17 cellular contexts compared by ENCODE assay signal in the genomic region with DNA sequence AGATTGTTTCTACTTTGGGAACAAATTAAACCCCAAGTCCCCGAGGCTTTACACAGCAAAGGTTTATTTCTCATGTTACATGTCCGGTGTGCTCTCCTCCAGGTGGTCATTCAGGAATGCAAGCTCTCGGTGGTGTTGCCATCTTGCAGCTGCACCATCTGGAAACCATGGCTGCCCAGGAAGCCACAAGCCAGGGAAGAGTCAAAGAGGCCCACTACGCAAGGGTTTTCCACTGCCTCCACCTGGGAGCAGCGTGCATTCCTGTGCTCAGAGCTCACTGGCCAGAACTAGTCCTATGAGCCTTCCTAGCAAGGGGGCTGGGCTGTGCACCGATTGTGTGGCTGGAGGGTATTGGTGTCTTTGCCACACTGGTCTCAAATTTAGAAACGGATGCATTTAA.
A peak's percentile ranks its signal among the peaks of the same experiment; 100 is the strongest.
DNase-seq lines count a peak whose midpoint lies in the region; ATAC-seq and TF ChIP-seq lines count a peak whose summit lies in the region.
"Had no signal": no experiment of that assay in that cellular context is flagged by ENCODE, and none has a peak within 500 bp of the region (broad histone marks: within the 10 kb centered on the region; RNA-seq: fewer than 3 reads in every experiment).

No MANE protein-coding gene starts in this region.

- H3K36me3 ChIP-seq in IMR-90 (ENCODE audit: control insufficient read depth, insufficient read depth, low read length) (no peaks in the 10 kb centered on the region), mesenchymal stem cell (ENCODE audit: control insufficient read depth in 1 of 2, insufficient read depth in 2 of 2, low read depth in 1 of 2, low read length in 2 of 2) (no peaks in the 10 kb centered on the region)
- H3K36me3 ChIP-seq: BE2C had no signal

- H4K5ac ChIP-seq in IMR-90 (ENCODE audit: low read depth, low read length), result no peak overlapping the region

- H2AK9ac ChIP-seq in IMR-90 (replicated peaks; ENCODE audit: low read depth, low read length, poor library complexity), result no peak overlapping the region

- dilution Hi-C loops in IMR-90 (cut with HindIII; ENCODE audit: low sequenced_read_pairs, unreplicated experiment), result no loop called here

- H3K9me1 ChIP-seq in IMR-90 (ENCODE audit: insufficient read depth, low read length), result peaks cover 30% of the 10 kb centered on the region

- no peak overlapping the region for H3K27ac ChIP-seq in IMR-90 (ENCODE audit: insufficient read depth, low read length)
- H3K27ac ChIP-seq in mesenchymal stem cell (ENCODE audit: low read length, poor library complexity, severe bottlenecking), result no peak overlapping the region
- H3K27ac ChIP-seq: HL-60 had no signal

- no peaks in the 10 kb centered on the region for H3K27me3 ChIP-seq in IMR-90 (ENCODE audit: control insufficient read depth, insufficient read depth, low read length)
- peaks cover 0 to 11% of the 10 kb centered on the region in 2 experiments for H3K27me3 ChIP-seq in mesenchymal stem cell (ENCODE audit: control insufficient read depth in 1 of 2, insufficient read depth in 1 of 2, low read length in 2 of 2)
- H3K27me3 ChIP-seq: BE2C had no signal

- H2BK120ac ChIP-seq in IMR-90 (ENCODE audit: low read depth, low read length), result peak overlapping the region; percentile 90
- no peak overlapping the region for H2BK120ac ChIP-seq in mesenchymal stem cell (ENCODE audit: low read depth, low read length)

- no peak overlapping the region for H3K56ac ChIP-seq in IMR-90 (ENCODE audit: extremely low read depth, insufficient read depth, low read length)

- 0 out of 2 replicates have a peak overlapping the region, but pooled peaks have one; percentile 36 for H3K23ac ChIP-seq in IMR-90 (ENCODE audit: low read depth, low read length)
- H3K23ac ChIP-seq in mesenchymal stem cell (ENCODE audit: low read length in 2 of 2), result peak overlapping the region in 1 of 2 experiments; percentile 77

- peak overlapping the region in 1 of 2 experiments; percentile 1; a peak in 1 of 4 replicates for H4K8ac ChIP-seq in IMR-90 (ENCODE audit: low read depth in 2 of 2, low read length in 2 of 2)
- no peak overlapping the region for H4K8ac ChIP-seq in mesenchymal stem cell (ENCODE audit: low read length)

- POLR2A ChIA-PET in IMR-90 (lab: Charles Lee; ENCODE audit: unreplicated experiment), result no interaction called here

- ATAC-seq in IMR-90 (ENCODE audit: low read depth), result no peak
- ATAC-seq: GM23338 had no signal

- H3K4me2 ChIP-seq in IMR-90 (ENCODE audit: low read depth, low read length), result no peak overlapping the region
- no peak overlapping the region for H3K4me2 ChIP-seq in mesenchymal stem cell (ENCODE audit: low read length, poor library complexity, severe bottlenecking)
- H3K4me2 ChIP-seq: GM23338 had no signal

- peak overlapping the region; percentile 77 for H2BK20ac ChIP-seq in IMR-90 (ENCODE audit: low read depth, low read length)

- in situ Hi-C loops in IMR-90 (cut with MboI; ENCODE audit: low sequenced_read_pairs), result no loop called here

- peak overlapping the region; percentile 18 for H2AFZ ChIP-seq in IMR-90 (replicated peaks; ENCODE audit: low read length, poor library complexity)
- H2AFZ ChIP-seq in mesenchymal stem cell (ENCODE audit: low read depth, low read length), result no peak overlapping the region

- H2BK12ac ChIP-seq in mesenchymal stem cell (ENCODE audit: low read length in 2 of 2), result peak overlapping the region; percentile 93 to 99

- peak overlapping the region; percentile 74; the same call in 1 of the 2 replicates for H2AK5ac ChIP-seq in IMR-90 (ENCODE audit: low read depth, low read length)
- H2AK5ac ChIP-seq in mesenchymal stem cell (ENCODE audit: low read length, severe bottlenecking), result no peak overlapping the region

- 64% methylated on average over 2 of the region's 7 CpGs; no CpG with 5 or more reads in 1 of the 2 experiments for WGBS in IMR-90 (ENCODE audit: extremely low coverage in 2 of 2, insufficient read length in 1 of 2), 2 experiments
- WGBS in mesenchymal stem cell, result 78% methylated on average over 7 of the region's 7 CpGs
- 65 to 70% methylated on average over 7 of the region's 7 CpGs for WGBS in lower leg skin, 2 donors

- intact Hi-C loops in IMR-90 (cut with micrococcal nuclease) (no loop called here), lower leg skin (cut with DNase I; ENCODE audit: low total_unique reads) (no loop called here)

- H2BK5ac ChIP-seq in IMR-90 (ENCODE audit: low read depth, low read length, poor library complexity, severe bottlenecking) (no peak overlapping the region), mesenchymal stem cell (ENCODE audit: low read depth, low read length, poor library complexity, severe bottlenecking) (no peak overlapping the region)

- H3K9me3 ChIP-seq in IMR-90 (ENCODE audit: control insufficient read depth, insufficient read depth, low read length), result no peaks in the 10 kb centered on the region
- no peaks in the 10 kb centered on the region for H3K9me3 ChIP-seq in mesenchymal stem cell (ENCODE audit: control insufficient read depth, low read length)
- H3K9me3 ChIP-seq: BE2C had no signal

- peak overlapping the region; percentile 47; the same call in 1 of the 3 replicates for H2BK15ac ChIP-seq in IMR-90 (ENCODE audit: low read depth, low read length)
- no peak overlapping the region for H2BK15ac ChIP-seq in mesenchymal stem cell (ENCODE audit: low read depth, poor library complexity, severe bottlenecking)

- TF ChIP-seq POLR2A in IMR-90 (IDR thresholded peaks at IDR 0.05; ENCODE audit: low read depth, low read length), result no peak
- TF ChIP-seq POLR2A in lower leg skin (IDR thresholded peaks at IDR 0.05), result no peak

- H3K79me1 ChIP-seq in IMR-90 (ENCODE audit: low read depth in 1 of 2, low read length in 2 of 2) (peaks cover 14 to 31% of the 10 kb centered on the region in 2 experiments), mesenchymal stem cell (replicated peaks; ENCODE audit: low read length, poor library complexity, severe bottlenecking) (no peaks in the 10 kb centered on the region)

- no peaks in the 10 kb centered on the region for H4K20me1 ChIP-seq in IMR-90 (ENCODE audit: insufficient read depth, low read length)

- no TSS peak for BruUV-seq in IMR-90 (replicated peaks; lab: Mats Ljungman, UMichigan)

- H3K9ac ChIP-seq in IMR-90 (ENCODE audit: low read depth, low read length) (no peak overlapping the region), mesenchymal stem cell (ENCODE audit: low read length) (no peak overlapping the region)

- TF ChIP-seq RAD21 in IMR-90 (IDR thresholded peaks at IDR 0.05; ENCODE audit: low read length), result no peak

- H3K14ac ChIP-seq in IMR-90 (replicated peaks; ENCODE audit: low read depth, low read length), result peak overlapping the region; percentile 62; the same call in 1 of the 2 replicates
- H3K14ac ChIP-seq in mesenchymal stem cell (ENCODE audit: low read length in 2 of 2), result no peak overlapping the region

- no peak overlapping the region for H3K18ac ChIP-seq in IMR-90 (ENCODE audit: low read depth, low read length)
- peak overlapping the region; percentile 61 to 74 for H3K18ac ChIP-seq in mesenchymal stem cell (ENCODE audit: low read depth in 1 of 2, low read length in 2 of 2)

- CTCF ChIA-PET in IMR-90 (lab: Yijun Ruan, JAX), result no interaction called here

- DNase-seq in IMR-90 (no peak), M059J (ENCODE audit: low read depth) (peak; percentile 27), ecto neural progenitor cell (ENCODE audit: low spot score) (peak; percentile 46), mesenchymal stem cell (peak; percentile 41), DMS153 (lab: John Stamatoyannopoulos, UW) (no peak), lower leg skin (ENCODE audit: low spot score in 2 of 2) (no peak), NCI-H128 (lab: John Stamatoyannopoulos, UW; ENCODE audit: unreplicated experiment) (no peak)
- DNase-seq: ACHN; BE2C; C1 segment of cervical spinal cord; CD4-positive, CD25-positive, alpha-beta regulatory T cell; CD8-positive, alpha-beta memory T cell; COR-L47; DMS 273 treated with DMSO at 0.1 percent for 48 hours; HCEC 1CT had no signal

- peaks cover 33% of the 10 kb centered on the region for H3K4me1 ChIP-seq in IMR-90 (ENCODE audit: control insufficient read depth, insufficient read depth, low read length)
- peaks cover 2% of the 10 kb centered on the region for H3K4me1 ChIP-seq in mesenchymal stem cell (ENCODE audit: control insufficient read depth, insufficient read depth, low read depth, low read length)
- H3K4me1 ChIP-seq: BE2C had no signal

- H3K4me3 ChIP-seq in IMR-90 (ENCODE audit: insufficient read depth, low read depth, low read length), result no peak overlapping the region
- H3K4me3 ChIP-seq in mesenchymal stem cell (ENCODE audit: insufficient read depth in 1 of 2, low read depth in 1 of 2, low read length in 2 of 2), result no peak overlapping the region
- no peak overlapping the region for H3K4me3 ChIP-seq in lower leg skin (ENCODE audit: low read depth, poor library complexity, severe bottlenecking)
- H3K4me3 ChIP-seq: GM23338 had no signal

- H3K4ac ChIP-seq in IMR-90 (ENCODE audit: low read depth, low read length) (peak overlapping the region; percentile 62; the same call in 1 of the 2 replicates), mesenchymal stem cell (ENCODE audit: low read depth in 1 of 2, low read length in 2 of 2) (peak overlapping the region; percentile 24 to 63)

- 0 out of 2 replicates have a peak overlapping the region, but pooled peaks have one; percentile 38 for H4K91ac ChIP-seq in IMR-90 (ENCODE audit: insufficient read depth, low read depth, low read length)
- peak overlapping the region; percentile 30 for H4K91ac ChIP-seq in mesenchymal stem cell (ENCODE audit: low read length)

- TF ChIP-seq CTCF in IMR-90 (conservative IDR thresholded peaks at IDR 0.05; ENCODE audit: low read depth, low read length), result no peak
- TF ChIP-seq CTCF in lower leg skin (IDR thresholded peaks at IDR 0.05), result no peak

TF ChIP-seq in IMR-90, 13 proteins besides CTCF, POLR2A, EP300 and RAD21 (continues in another document):
- TF ChIP-seq BHLHE40 (IDR thresholded peaks at IDR 0.05; ENCODE audit: low read depth, low read length), result no peak
- TF ChIP-seq, protein P1, sequence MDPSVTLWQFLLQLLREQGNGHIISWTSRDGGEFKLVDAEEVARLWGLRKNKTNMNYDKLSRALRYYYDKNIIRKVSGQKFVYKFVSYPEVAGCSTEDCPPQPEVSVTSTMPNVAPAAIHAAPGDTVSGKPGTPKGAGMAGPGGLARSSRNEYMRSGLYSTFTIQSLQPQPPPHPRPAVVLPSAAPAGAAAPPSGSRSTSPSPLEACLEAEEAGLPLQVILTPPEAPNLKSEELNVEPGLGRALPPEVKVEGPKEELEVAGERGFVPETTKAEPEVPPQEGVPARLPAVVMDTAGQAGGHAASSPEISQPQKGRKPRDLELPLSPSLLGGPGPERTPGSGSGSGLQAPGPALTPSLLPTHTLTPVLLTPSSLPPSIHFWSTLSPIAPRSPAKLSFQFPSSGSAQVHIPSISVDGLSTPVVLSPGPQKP (IDR thresholded peaks at IDR 0.05; ENCODE audit: borderline replicate concordance, low read depth, low read length), result no peak
- TF ChIP-seq, protein P2, sequence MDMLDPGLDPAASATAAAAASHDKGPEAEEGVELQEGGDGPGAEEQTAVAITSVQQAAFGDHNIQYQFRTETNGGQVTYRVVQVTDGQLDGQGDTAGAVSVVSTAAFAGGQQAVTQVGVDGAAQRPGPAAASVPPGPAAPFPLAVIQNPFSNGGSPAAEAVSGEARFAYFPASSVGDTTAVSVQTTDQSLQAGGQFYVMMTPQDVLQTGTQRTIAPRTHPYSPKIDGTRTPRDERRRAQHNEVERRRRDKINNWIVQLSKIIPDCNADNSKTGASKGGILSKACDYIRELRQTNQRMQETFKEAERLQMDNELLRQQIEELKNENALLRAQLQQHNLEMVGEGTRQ (IDR thresholded peaks at IDR 0.05; ENCODE audit: low read depth, low read length), result no peak

Comparison
In these comparisons a context has a peak if more than half of its experiments do, and no peak if none do; other contexts are left out.
1. DNase-seq: peak in M059J (single experiment), ecto neural progenitor cell (single experiment) and mesenchymal stem cell (single experiment); none in IMR-90 (single experiment), DMS153 (single experiment), lower leg skin (0 of 2) and NCI-H128 (single experiment).